Comparison of ENCODE assay signal across 16 cellular contexts in the genomic region with DNA sequence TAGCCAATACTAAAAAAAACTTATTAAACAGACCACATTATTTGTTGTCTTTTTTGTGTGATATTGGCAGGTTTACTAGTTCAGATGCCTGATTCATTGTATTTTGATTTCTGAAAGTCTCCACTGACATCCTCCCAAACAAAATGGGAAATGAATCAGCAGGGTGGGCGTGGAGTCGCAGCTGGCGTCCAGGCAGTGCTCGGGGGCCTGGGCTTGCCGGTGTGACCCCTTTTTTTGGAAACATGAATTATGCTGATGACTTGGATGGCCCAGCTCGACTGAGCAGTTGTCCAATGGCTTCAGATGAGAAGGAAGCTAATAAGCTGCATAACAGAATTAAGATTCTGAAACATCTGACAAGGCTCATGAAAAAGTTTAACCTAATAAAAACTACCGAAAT. TPM values are rescaled to one million over a fixed set of nuclear protein-coding genes. Genes with fewer than 3 reads are reported as not detected.
"Had no signal": no experiment of that assay in that cellular context is flagged by ENCODE, and none has a peak within 500 bp of the region (broad histone marks: within the 10 kb centered on the region; RNA-seq: fewer than 3 reads in every experiment).

No MANE protein-coding gene starts in this region.

- ATAC-seq: psoas muscle; stimulated activated naive CD8-positive, alpha-beta T cell treated with anti-CD3 and anti-CD28 coated beads, Interleukin-15, Interleukin-2, amounts not matched to agents 100 U/mL and 50 U/mL, for 24 hours; T-helper 17 cell had no signal

- H3K27ac ChIP-seq: ascending aorta, epithelial cell of prostate, psoas muscle had no signal

- H3K4me3 Mint-ChIP-seq: mesothelial cell of epicardium, T-helper 17 cell had no signal

- H3K36me3 Mint-ChIP-seq: mesothelial cell of epicardium had no signal

- H3K4me3 ChIP-seq: ascending aorta, psoas muscle had no signal

- H3K36me3 ChIP-seq: ascending aorta had no signal

- H3K27ac Mint-ChIP-seq: mesothelial cell of epicardium, naive B cell, T-helper 17 cell had no signal

- H3K9me3 Mint-ChIP-seq: mesothelial cell of epicardium had no signal

- H3K9me3 ChIP-seq: ascending aorta, psoas muscle had no signal

- DNase-seq: activated CD4-positive, alpha-beta T cell treated with anti-CD3 and anti-CD28 coated beads, Interleukin-2, amount 50 U/mL, for 4 hours; activated naive CD4-positive, alpha-beta T cell treated with anti-CD3 and anti-CD28 coated beads, Interleukin-2, amount 50 U/mL, for 16 hours; activated T-cell treated with anti-CD3 and anti-CD28 coated beads, Interleukin-2, amount 50 U/mL, for 1 hour; caudate nucleus; cortex of kidney; effector memory CD4-positive, alpha-beta T cell; naive B cell; stimulated activated CD4-positive, alpha-beta T cell treated with anti-CD3 and anti-CD28 coated beads, Interleukin-4, amount 100 ng/mL, for 1 hour; stimulated activated CD8-positive, alpha-beta memory T cell treated with anti-CD3 and anti-CD28 coated beads, Interleukin-4, amount 100 ng/mL, for 48 hours; stimulated activated naive CD8-positive, alpha-beta T cell treated with anti-CD3 and anti-CD28 coated beads, Interleukin-15, Interleukin-2, amounts not matched to agents 100 U/mL and 50 U/mL, for 24 hours; T-helper 17 cell had no signal

RNA-seq across cellular contexts. Expression of a gene that starts 1.7 kb away (rescaled TPM):
- total RNA-seq: ascending aorta, mesothelial cell of epicardium, T-helper 17 cell, ureter had no signal
